Comparison of ENCODE assay signal across 15 cellular contexts in genomic region chr10:128027822-128028507, GRCh38.
DNase-seq lines count a peak whose midpoint lies in the region; ATAC-seq and TF ChIP-seq lines count a peak whose summit lies in the region.
"Had no signal": no experiment of that assay in that cellular context is flagged by ENCODE, and none has a peak within 500 bp of the region (broad histone marks: within the 10 kb centered on the region; RNA-seq: fewer than 3 reads in every experiment).

No MANE protein-coding gene starts in this region.

- H3K36me3 Mint-ChIP-seq in CD14-positive monocyte, result peaks cover 26 to 38% of the 10 kb centered on the region in 2 donors
- H3K36me3 Mint-ChIP-seq: CD8-positive, alpha-beta memory T cell had no signal

- no peak for TF ChIP-seq POLR2A in heart left ventricle (IDR thresholded peaks at IDR 0.05)
- TF ChIP-seq POLR2A in sigmoid colon (IDR thresholded peaks at IDR 0.05), result no peak

- no peak overlapping the region for H3K4me3 Mint-ChIP-seq in CD14-positive monocyte
- H3K4me3 Mint-ChIP-seq: B cell; CD8-positive, alpha-beta memory T cell; HFFc6 had no signal

- peak overlapping the region in 1 of 7 donors; percentile 10 for H3K27ac Mint-ChIP-seq in CD14-positive monocyte
- H3K27ac Mint-ChIP-seq: B cell; CD8-positive, alpha-beta memory T cell; HFFc6 had no signal

- peaks cover 0 to 5% (median 0%) of the 10 kb centered on the region in 3 donors for H3K27me3 Mint-ChIP-seq in CD14-positive monocyte (ENCODE audit: low read depth in 3 of 3)
- H3K27me3 Mint-ChIP-seq: B cell; CD8-positive, alpha-beta memory T cell had no signal

- no peaks in the 10 kb centered on the region for H3K36me3 ChIP-seq in heart left ventricle
- no peaks in the 10 kb centered on the region for H3K36me3 ChIP-seq in WERI-Rb-1
- no peaks in the 10 kb centered on the region for H3K36me3 ChIP-seq in sigmoid colon

- peaks cover 11% of the 10 kb centered on the region for H3K4me1 Mint-ChIP-seq in CD14-positive monocyte

- H3K9me3 Mint-ChIP-seq in CD14-positive monocyte, result no peaks in the 10 kb centered on the region
- H3K9me3 Mint-ChIP-seq: CD8-positive, alpha-beta memory T cell had no signal

- ATAC-seq in heart left ventricle, result peak in 3 of 4 donors; percentile 37 to 55 (median 43)
- no peak for ATAC-seq in Right ventricle myocardium inferior
- no peak for ATAC-seq in SK-N-SH treated with all-trans-retinoic acid at 6 μM for 48 hours
- ATAC-seq: HepG2 had no signal

- WGBS in heart left ventricle, 4 donors, result 77 to 92% (median 80%) methylated on average over 8 to 17 of the region's 17 CpGs
- WGBS in sigmoid colon, 2 donors, result 93 to 94% methylated on average over 17 of the region's 17 CpGs

- DNase-seq in heart left ventricle, result no peak
- DNase-seq in Right ventricle myocardium inferior (ENCODE audit: missing footprints), result no peak
- peak; percentile 18 for DNase-seq in CD14-positive monocyte (ENCODE audit: low spot score)
- DNase-seq in WERI-Rb-1, result peak; percentile 91
- DNase-seq in sigmoid colon, result peak; percentile 44
- DNase-seq in caudate nucleus (lab: John Stamatoyannopoulos, UW), result no peak
- DNase-seq: CD8-positive, alpha-beta memory T cell; DND-41; GDM1; HCEC 1CT; HFFc6 had no signal

- H3K9me3 ChIP-seq in heart left ventricle (no peaks in the 10 kb centered on the region), WERI-Rb-1 (ENCODE audit: severe bottlenecking) (no peaks in the 10 kb centered on the region), sigmoid colon (no peaks in the 10 kb centered on the region)
- H3K9me3 ChIP-seq: Caco-2 had no signal

- H3K4me3 ChIP-seq in heart left ventricle (no peak overlapping the region), WERI-Rb-1 (ENCODE audit: low read depth, low read length) (no peak overlapping the region; the same call in 1 of the 2 replicates), sigmoid colon (no peak overlapping the region)

- peak overlapping the region in 6 of 12 donors; percentile 12 to 77 (median 54) for H3K27ac ChIP-seq in heart left ventricle
- H3K27ac ChIP-seq in WERI-Rb-1, result peak overlapping the region; percentile 62
- no peak overlapping the region for H3K27ac ChIP-seq in sigmoid colon
- H3K27ac ChIP-seq in caudate nucleus (ENCODE audit: low read depth, low read length), result no peak overlapping the region

- no peaks in the 10 kb centered on the region for H3K27me3 ChIP-seq in heart left ventricle
- H3K27me3 ChIP-seq in WERI-Rb-1 (ENCODE audit: insufficient read depth, low read depth, severe bottlenecking), result no peaks in the 10 kb centered on the region
- H3K27me3 ChIP-seq in sigmoid colon, result no peaks in the 10 kb centered on the region

- TF ChIP-seq CTCF in heart left ventricle (IDR thresholded peaks at IDR 0.05) (no peak), CD14-positive monocyte (IDR thresholded peaks at IDR 0.05) (no peak), WERI-Rb-1 (IDR thresholded peaks at IDR 0.05; ENCODE audit: low read depth, low read length) (no peak), sigmoid colon (IDR thresholded peaks at IDR 0.05) (no peak)

- intact Hi-C loops in heart left ventricle (cut with DNase I), result no loop called here
- intact Hi-C loops in Right ventricle myocardium inferior (cut with DNase I), result no loop called here
- intact Hi-C loops in CD14-positive monocyte (cut with micrococcal nuclease), result no loop called here
- intact Hi-C loops in sigmoid colon (cut with DNase I), result no loop called here

- TF ChIP-seq EP300 in sigmoid colon (IDR thresholded peaks at IDR 0.05), result no peak

- peaks cover 0 to 38% (median 22%) of the 10 kb centered on the region in 12 donors for H3K4me1 ChIP-seq in heart left ventricle
- no peaks in the 10 kb centered on the region for H3K4me1 ChIP-seq in sigmoid colon
- H3K4me1 ChIP-seq: Caco-2 had no signal

TF ChIP-seq in SK-N-SH treated with all-trans-retinoic acid at 6 μM for 48 hours, 23 proteins besides CTCF, POLR2A, EP300 and RAD21:
- TF ChIP-seq ESRRG (CRISPR knock-in tag; IDR thresholded peaks at IDR 0.05) (no peak), ZFP3 (CRISPR knock-in tag; IDR thresholded peaks at IDR 0.05) (no peak), CSDC2 (CRISPR knock-in tag; IDR thresholded peaks at IDR 0.05) (no peak), RARB (CRISPR knock-in tag; IDR thresholded peaks at IDR 0.05) (no peak), CSRNP3 (CRISPR knock-in tag; IDR thresholded peaks at IDR 0.05) (no peak), TCF4 (CRISPR knock-in tag; IDR thresholded peaks at IDR 0.05; ENCODE audit: borderline replicate concordance) (no peak), GLIS3 (CRISPR knock-in tag; IDR thresholded peaks at IDR 0.05) (no peak), TOX (CRISPR knock-in tag; IDR thresholded peaks at IDR 0.05; ENCODE audit: borderline replicate concordance) (no peak), ZC3H10 (CRISPR knock-in tag; IDR thresholded peaks at IDR 0.05) (no peak), ZNF8 (CRISPR knock-in tag; IDR thresholded peaks at IDR 0.05) (no peak)
- TF ChIP-seq, protein P1, sequence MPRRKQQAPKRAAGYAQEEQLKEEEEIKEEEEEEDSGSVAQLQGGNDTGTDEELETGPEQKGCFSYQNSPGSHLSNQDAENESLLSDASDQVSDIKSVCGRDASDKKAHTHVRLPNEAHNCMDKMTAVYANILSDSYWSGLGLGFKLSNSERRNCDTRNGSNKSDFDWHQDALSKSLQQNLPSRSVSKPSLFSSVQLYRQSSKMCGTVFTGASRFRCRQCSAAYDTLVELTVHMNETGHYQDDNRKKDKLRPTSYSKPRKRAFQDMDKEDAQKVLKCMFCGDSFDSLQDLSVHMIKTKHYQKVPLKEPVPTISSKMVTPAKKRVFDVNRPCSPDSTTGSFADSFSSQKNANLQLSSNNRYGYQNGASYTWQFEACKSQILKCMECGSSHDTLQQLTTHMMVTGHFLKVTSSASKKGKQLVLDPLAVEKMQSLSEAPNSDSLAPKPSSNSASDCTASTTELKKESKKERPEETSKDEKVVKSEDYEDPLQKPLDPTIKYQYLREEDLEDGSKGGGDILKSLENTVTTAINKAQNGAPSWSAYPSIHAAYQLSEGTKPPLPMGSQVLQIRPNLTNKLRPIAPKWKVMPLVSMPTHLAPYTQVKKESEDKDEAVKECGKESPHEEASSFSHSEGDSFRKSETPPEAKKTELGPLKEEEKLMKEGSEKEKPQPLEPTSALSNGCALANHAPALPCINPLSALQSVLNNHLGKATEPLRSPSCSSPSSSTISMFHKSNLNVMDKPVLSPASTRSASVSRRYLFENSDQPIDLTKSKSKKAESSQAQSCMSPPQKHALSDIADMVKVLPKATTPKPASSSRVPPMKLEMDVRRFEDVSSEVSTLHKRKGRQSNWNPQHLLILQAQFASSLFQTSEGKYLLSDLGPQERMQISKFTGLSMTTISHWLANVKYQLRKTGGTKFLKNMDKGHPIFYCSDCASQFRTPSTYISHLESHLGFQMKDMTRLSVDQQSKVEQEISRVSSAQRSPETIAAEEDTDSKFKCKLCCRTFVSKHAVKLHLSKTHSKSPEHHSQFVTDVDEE (CRISPR knock-in tag; IDR thresholded peaks at IDR 0.05), result no peak
- TF ChIP-seq, protein P2, sequence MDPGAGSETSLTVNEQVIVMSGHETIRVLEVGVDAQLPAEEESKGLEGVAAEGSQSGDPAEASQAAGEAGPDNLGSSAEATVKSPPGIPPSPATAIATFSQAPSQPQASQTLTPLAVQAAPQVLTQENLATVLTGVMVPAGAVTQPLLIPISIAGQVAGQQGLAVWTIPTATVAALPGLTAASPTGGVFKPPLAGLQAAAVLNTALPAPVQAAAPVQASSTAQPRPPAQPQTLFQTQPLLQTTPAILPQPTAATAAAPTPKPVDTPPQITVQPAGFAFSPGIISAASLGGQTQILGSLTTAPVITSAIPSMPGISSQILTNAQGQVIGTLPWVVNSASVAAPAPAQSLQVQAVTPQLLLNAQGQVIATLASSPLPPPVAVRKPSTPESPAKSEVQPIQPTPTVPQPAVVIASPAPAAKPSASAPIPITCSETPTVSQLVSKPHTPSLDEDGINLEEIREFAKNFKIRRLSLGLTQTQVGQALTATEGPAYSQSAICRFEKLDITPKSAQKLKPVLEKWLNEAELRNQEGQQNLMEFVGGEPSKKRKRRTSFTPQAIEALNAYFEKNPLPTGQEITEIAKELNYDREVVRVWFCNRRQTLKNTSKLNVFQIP (CRISPR knock-in tag; IDR thresholded peaks at IDR 0.05; ENCODE audit: borderline replicate concordance, low read depth), result no peak

Comparison
In these comparisons a context has a peak if more than half of its experiments do, and no peak if none do; other contexts are left out.
1. ATAC-seq: peak in heart left ventricle (3 of 4); none in Right ventricle myocardium inferior (single experiment) and SK-N-SH treated with all-trans-retinoic acid at 6 μM for 48 hours (single experiment).
2. DNase-seq: peak in CD14-positive monocyte (single experiment), WERI-Rb-1 (single experiment) and sigmoid colon (single experiment); none in heart left ventricle (0 of 5), Right ventricle myocardium inferior (single experiment) and caudate nucleus (0 of 61).